Comparison of ENCODE assay signal across 9 cellular contexts in the genomic region with DNA sequence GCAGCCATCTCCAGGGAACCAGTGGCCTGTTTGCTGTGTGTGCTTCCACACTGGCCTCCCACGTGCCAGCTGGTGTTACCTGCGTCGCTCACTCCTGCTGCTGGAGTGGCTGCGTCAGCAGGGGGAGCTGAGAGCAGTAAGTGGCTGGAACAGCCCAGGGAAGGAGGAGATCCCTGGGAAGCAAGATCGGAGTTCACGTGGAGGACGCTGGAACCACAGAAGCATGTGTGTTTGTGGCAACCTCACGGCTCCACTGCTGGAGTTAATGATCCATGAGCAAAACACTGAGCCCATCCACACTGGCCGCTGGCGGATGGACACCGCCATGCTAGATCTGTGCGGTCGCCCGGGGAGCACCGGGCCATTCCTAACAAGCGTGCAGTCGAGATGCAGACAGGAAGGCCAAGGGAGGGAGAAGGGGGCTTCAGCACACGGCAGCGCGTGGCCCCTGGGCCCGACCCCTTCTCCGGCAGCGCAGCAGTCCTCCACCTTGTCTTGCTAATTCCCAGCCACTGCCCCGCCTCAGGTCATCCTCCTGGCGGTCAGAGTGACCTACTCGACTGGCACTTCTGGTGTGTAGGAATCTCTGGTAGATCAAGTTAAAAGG.
DNase-seq lines count a peak whose midpoint lies in the region; ATAC-seq and TF ChIP-seq lines count a peak whose summit lies in the region.
"Had no signal": no experiment of that assay in that cellular context is flagged by ENCODE, and none has a peak within 500 bp of the region (broad histone marks: within the 10 kb centered on the region; RNA-seq: fewer than 3 reads in every experiment).

No MANE protein-coding gene starts in this region.

- TF ChIP-seq CTCF in gastroesophageal sphincter (IDR thresholded peaks at IDR 0.05) (peak in 3 of 4 experiments; percentile 61 to 74 (median 70)), psoas muscle (IDR thresholded peaks at IDR 0.05) (peak; percentile 43)

- intact Hi-C loops in psoas muscle (cut with DNase I): no loop called here

- WGBS in gastroesophageal sphincter (ENCODE audit: low coverage in 1 of 2), 2 donors: 85 to 96% methylated on average over 7 to 8 of the region's 26 CpGs
- WGBS in psoas muscle, 3 donors: 52 to 66% (median 60%) methylated on average over 26 of the region's 26 CpGs

- H3K27ac ChIP-seq in gastroesophageal sphincter (no peak overlapping the region), psoas muscle (peak overlapping the region; percentile 7)
- H3K27ac ChIP-seq: skin epidermis had no signal

- DNase-seq in H4 (ENCODE audit: low spot score): peak; percentile 93
- peak; percentile 49 to 76 for DNase-seq in psoas muscle
- DNase-seq in hippocampal formation (lab: John Stamatoyannopoulos, UW): no peak
- no peak for DNase-seq in stimulated activated CD4-positive, alpha-beta T cell treated with anti-CD3 and anti-CD28 coated beads, Interleukin-2, amount 100 ng/mL, for 48 hours
- no peak for DNase-seq in SKM-1 treated with dmso at 0.1 percent for 144 hours (lab: John Stamatoyannopoulos, UW; ENCODE audit: unreplicated experiment)

- H3K36me3 ChIP-seq in gastroesophageal sphincter (no peaks in the 10 kb centered on the region), psoas muscle (ENCODE audit: insufficient read depth in 1 of 2, low read depth in 1 of 2) (no peaks in the 10 kb centered on the region)

- H3K4me3 ChIP-seq in gastroesophageal sphincter (no peak overlapping the region), psoas muscle (no peak overlapping the region)
- H3K4me3 ChIP-seq: skin epidermis had no signal

- H3K4me1 ChIP-seq in gastroesophageal sphincter (no peaks in the 10 kb centered on the region), psoas muscle (no peaks in the 10 kb centered on the region)

- H3K9me3 ChIP-seq in gastroesophageal sphincter (no peaks in the 10 kb centered on the region), psoas muscle (no peaks in the 10 kb centered on the region)

- H3K27me3 ChIP-seq in gastroesophageal sphincter: no peaks in the 10 kb centered on the region
- no peaks in the 10 kb centered on the region for H3K27me3 ChIP-seq in psoas muscle (ENCODE audit: insufficient read depth in 3 of 3, low read length in 2 of 3)

- TF ChIP-seq POLR2A in gastroesophageal sphincter (IDR thresholded peaks at IDR 0.05): no peak

- ATAC-seq in gastroesophageal sphincter: peak; percentile 74
- peak; percentile 90 to 95 (median 93) for ATAC-seq in psoas muscle
- ATAC-seq in HG02973 (IDR thresholded peaks at IDR 0.05; ENCODE audit: unreplicated experiment): no peak

- TF ChIP-seq EP300 in gastroesophageal sphincter (IDR thresholded peaks at IDR 0.05): no peak

TF ChIP-seq in PFSK-1, 5 proteins besides CTCF, POLR2A, EP300 and RAD21:
- TF ChIP-seq FOXP2 (optimal IDR thresholded peaks at IDR 0.05; ENCODE audit: borderline replicate concordance, extremely low read depth, extremely low read length, insufficient read depth) (peak; percentile 44), REST (IDR thresholded peaks at IDR 0.05; ENCODE audit: insufficient read depth in 1 of 2, low read depth in 2 of 2, low read length in 2 of 2) (no peak)

Comparison
In these comparisons a context has a peak if more than half of its experiments do, and no peak if none do; other contexts are left out.
1. DNase-seq: peak in H4 (single experiment) and psoas muscle (2 of 2); none in hippocampal formation (0 of 2), stimulated activated CD4-positive, alpha-beta T cell treated with anti-CD3 and anti-CD28 coated beads, Interleukin-2, amount 100 ng/mL, for 48 hours (0 of 2) and SKM-1 treated with dmso at 0.1 percent for 144 hours (single experiment).